In genomic region chr10:14879801-14880193, GRCh38 we compare ENCODE assay signal across 8 cellular contexts. TPM values are rescaled to one million over a fixed set of nuclear protein-coding genes. Genes with fewer than 3 reads are reported as not detected.
DNase-seq lines count a peak whose midpoint lies in the region; ATAC-seq, FAIRE-seq and TF ChIP-seq lines count a peak whose summit lies in the region.

No MANE protein-coding gene starts in this region.

- TF ChIP-seq EP300 in K562 (IDR thresholded peaks at IDR 0.05; ENCODE audit: low read length): no peak

- no peak overlapping the region for H2AK5ac ChIP-seq in mesendoderm (ENCODE audit: low read length)

- H3K4me1 ChIP-seq in right atrium auricular region (peaks cover 0 to 34% of the 10 kb centered on the region in 2 donors), K562 (replicated peaks in 1 of 2; ENCODE audit: control insufficient read depth in 2 of 2, insufficient read depth in 2 of 2, low read length in 2 of 2) (peaks cover 12 to 15% of the 10 kb centered on the region in 2 experiments), mesendoderm (ENCODE audit: control insufficient read depth, low read depth, low read length) (no peaks in the 10 kb centered on the region), aorta (ENCODE audit: control insufficient read depth in 1 of 2, insufficient read depth in 2 of 2, low read length in 2 of 2) (no peaks in the 10 kb centered on the region)

- no peak overlapping the region for H3K4ac ChIP-seq in mesendoderm (ENCODE audit: low read depth, low read length)

- no peak for DNase-seq in right atrium auricular region (ENCODE audit: low spot score)
- no peak for DNase-seq in left cardiac atrium
- no peak for DNase-seq in K562 (ENCODE audit: extremely low read depth in 1 of 4, low spot score in 3 of 4)
- no peak for DNase-seq in mesendoderm
- DNase-seq in aorta: no peak
- no peak for DNase-seq in SIG-M5 (lab: John Stamatoyannopoulos, UW)
- no peak for DNase-seq in D721Med (ENCODE audit: insufficient read length, low spot score)
- DNase-seq in UCSD-AML1 (lab: John Stamatoyannopoulos, UW; ENCODE audit: unreplicated experiment): no peak

- H3K9ac ChIP-seq in K562 (ENCODE audit: insufficient read depth in 1 of 2, low read depth in 2 of 2, low read length in 2 of 2): peak overlapping the region; percentile 78 to 95
- peak overlapping the region; percentile 92 for H3K9ac ChIP-seq in mesendoderm (ENCODE audit: low read length)

- H4K20me1 ChIP-seq in K562 (replicated peaks; ENCODE audit: control insufficient read depth, insufficient read depth, low read length): peaks cover 15% of the 10 kb centered on the region

- FAIRE-seq in K562 (lab: Jason Lieb, UNC) (no peak), D721Med (lab: Jason Lieb, UNC) (no peak)

- TF ChIP-seq CTCF in right atrium auricular region (IDR thresholded peaks at IDR 0.05) (no peak), K562 (IDR thresholded peaks at IDR 0.05 in 2 of 3, conservative IDR thresholded peaks at IDR 0.05 in 1 of 3; ENCODE audit: insufficient read depth in 2 of 3, low read depth in 1 of 3, low read length in 3 of 3) (no peak), D721Med (IDR thresholded peaks at IDR 0.05; ENCODE audit: insufficient read depth, missing control alignments) (no peak)

- POLR2A ChIA-PET in K562 (lab: Yijun Ruan, JAX): interaction anchor here (0.9 to 2.5 kb wide), 3 partner anchors 10 to 218 kb away, joined by 3 to 14 read pairs (median 3); partner anchors contain the start of gene DCLRE1C

- no peak for TF ChIP-seq RAD21 in K562 (CRISPR knock-in tag; conservative IDR thresholded peaks at IDR 0.05 in 1 of 2, IDR thresholded peaks at IDR 0.05 in 1 of 2)

- H2AFZ ChIP-seq in K562 (ENCODE audit: low read depth, low read length): no peak overlapping the region

- CTCF ChIA-PET in K562 (lab: Yijun Ruan, JAX; ENCODE audit: low intra/inter-chr PET ratio): no interaction called here

- no peaks in the 10 kb centered on the region for H3K9me1 ChIP-seq in K562 (ENCODE audit: control insufficient read depth, insufficient read depth, low read length)

- H3K27me3 ChIP-seq in right atrium auricular region (no peaks in the 10 kb centered on the region), K562 (ENCODE audit: control insufficient read depth in 2 of 2, insufficient read depth in 2 of 2, low read length in 2 of 2) (no peaks in the 10 kb centered on the region), mesendoderm (ENCODE audit: insufficient read depth, low read length, poor library complexity) (no peaks in the 10 kb centered on the region), aorta (ENCODE audit: control insufficient read depth in 1 of 2, insufficient read depth in 2 of 2, low read length in 1 of 2) (no peaks in the 10 kb centered on the region)

- ATAC-seq in left cardiac atrium (no peak), K562 (no peak), aorta (ENCODE audit: low FRiP score) (no peak)

- BruUV-seq in K562 (replicated peaks; lab: Mats Ljungman, UMichigan): no TSS peak

- peaks cover 8% of the 10 kb centered on the region for H3K79me1 ChIP-seq in mesendoderm (ENCODE audit: low read length)

- H3K36me3 ChIP-seq in right atrium auricular region (no peaks in the 10 kb centered on the region), K562 (ENCODE audit: control insufficient read depth, insufficient read depth, low read length) (peaks cover 33% of the 10 kb centered on the region; the same call in 2 of the 3 replicates), mesendoderm (ENCODE audit: control insufficient read depth, insufficient read depth, low read length) (no peaks in the 10 kb centered on the region), aorta (ENCODE audit: control insufficient read depth in 1 of 2, insufficient read depth in 2 of 2, low read length in 1 of 2) (no peaks in the 10 kb centered on the region)

- no peak for TF ChIP-seq POLR2A in K562 (conservative IDR thresholded peaks at IDR 0.05)

- in situ Hi-C loops in K562 (cut with MboI): no loop called here

- H3K9me3 ChIP-seq in right atrium auricular region (no peaks in the 10 kb centered on the region), K562 (replicated peaks; ENCODE audit: control insufficient read depth, insufficient read depth, low read depth, low read length) (no peaks in the 10 kb centered on the region), aorta (ENCODE audit: control insufficient read depth, low read length) (no peaks in the 10 kb centered on the region)

- WGBS in K562 (ENCODE audit: insufficient coverage, low coverage, missing lambda C conversion rate): 1% methylated on average over 7 of the region's 7 CpGs
- WGBS in mesendoderm (ENCODE audit: extremely low coverage, insufficient coverage, low lambda C conversion rate): no CpG with 5 or more reads among the region's 7 CpGs
- 2 to 3% methylated on average over 7 of the region's 7 CpGs for WGBS in aorta, 2 donors

- intact Hi-C loops in left cardiac atrium (cut with DNase I): loop anchor here in 1 of 2 donors (5.0 to 10.0 kb wide), 2 partner anchors 75 to 277 kb away; partner anchors contain the start of genes DCLRE1C and MEIG1
- intact Hi-C loops in K562 (cut with micrococcal nuclease): loop anchor here (5.0 kb wide), 2 partner anchors 42 to 73 kb away; partner anchors contain the start of genes CDNF, DCLRE1C, HSPA14 and MSANTD7
- intact Hi-C loops in aorta (cut with DNase I): loop anchor here in 1 of 2 donors (10.0 kb wide), 1 partner anchor 215 kb away; the partner anchor contains the start of gene RPP38

- no peak overlapping the region for H2BK15ac ChIP-seq in mesendoderm (replicated peaks; ENCODE audit: low read depth)

- H2BK5ac ChIP-seq in mesendoderm (ENCODE audit: low read length): no peak overlapping the region

- no peak overlapping the region for H4K8ac ChIP-seq in mesendoderm (ENCODE audit: low read depth, low read length)

- H3K4me3 ChIP-seq in right atrium auricular region: peak overlapping the region; percentile 93 to 99
- H3K4me3 ChIP-seq in K562: peak overlapping the region; percentile 96
- peak overlapping the region; percentile 89 for H3K4me3 ChIP-seq in mesendoderm (ENCODE audit: low read length)
- peak overlapping the region; percentile 81 to 98 for H3K4me3 ChIP-seq in aorta (ENCODE audit: low read length in 2 of 2)

- no peak overlapping the region for H3K23ac ChIP-seq in mesendoderm (ENCODE audit: low read length)

- H4K5ac ChIP-seq in mesendoderm (ENCODE audit: low read length): no peak overlapping the region

- peaks cover 81% of the 10 kb centered on the region for H3K79me2 ChIP-seq in K562 (ENCODE audit: control insufficient read depth, insufficient read depth, low read length)
- peaks cover 44% of the 10 kb centered on the region for H3K79me2 ChIP-seq in mesendoderm (ENCODE audit: control insufficient read depth, insufficient read depth, low read length)

- H2BK120ac ChIP-seq in mesendoderm (ENCODE audit: low read depth, low read length): no peak overlapping the region

- H3K4me2 ChIP-seq in K562 (ENCODE audit: insufficient read depth, low read length) (peak overlapping the region; percentile 78), mesendoderm (ENCODE audit: low read length) (peak overlapping the region; percentile 55)

- H3K18ac ChIP-seq in mesendoderm (ENCODE audit: low read length): no peak overlapping the region

- peak overlapping the region in 1 of 2 donors; percentile 4 for H3K27ac ChIP-seq in right atrium auricular region
- H3K27ac ChIP-seq in K562 (ENCODE audit: extremely low read depth, low read depth, low read length): peak overlapping the region; percentile 85
- H3K27ac ChIP-seq in mesendoderm (ENCODE audit: low read depth, low read length): no peak overlapping the region
- no peak overlapping the region for H3K27ac ChIP-seq in aorta (ENCODE audit: low read depth in 1 of 2, low read length in 2 of 2)

- peak overlapping the region; percentile 93 for H3K56ac ChIP-seq in mesendoderm (ENCODE audit: low read length)

RNA-seq across cellular contexts. Expression of gene SUV39H2, which starts 1.1 kb away (rescaled TPM):
- total RNA-seq in right atrium auricular region: 1 to 10 TPM; 1.9 to 3.0 TPM
- total RNA-seq in left cardiac atrium: 1 to 10 TPM; 6.4 to 7.6 TPM
- total RNA-seq in K562 (2011; cell fraction: chromatin; rRNA removed; ENCODE audit: low replicate concordance): 16.3 and 60.2 TPM in 2 replicates
- total RNA-seq in K562 (2011; cell fraction: nucleolus; rRNA removed): 9.0 and 13.4 TPM in 2 replicates
- total RNA-seq in K562 (2011; cell fraction: nucleoplasm; rRNA removed): 27.8 and 58.1 TPM in 2 replicates
- total RNA-seq in K562 (2014; rRNA removed): 26.4 and 28.1 TPM in 2 replicates
- total RNA-seq in K562 (2014; rRNA removed; fragmentation: Illumina TruSeq; extraction: Trizol): 49.6 and 53.5 TPM in 2 replicates
- 37.5 and 41.3 TPM in 2 replicates for total RNA-seq in K562 (2015; rRNA removed; fragmentation: Illumina TruSeq; extraction: Trizol)
- total RNA-seq in K562 (2021): 32.6 and 36.6 TPM in 2 replicates
- 28.3 and 40.6 TPM in 2 replicates for polyA plus RNA-seq in K562 (2011; rRNA removed)
- polyA plus RNA-seq in K562 (2011; cell fraction: cytosol; rRNA removed): 9.8 and 14.4 TPM in 2 replicates
- 9.0 and 12.6 TPM in 2 replicates for polyA plus RNA-seq in K562 (2011; cell fraction: nucleus; rRNA removed)
- 25.8 and 41.8 TPM in 2 replicates for polyA plus RNA-seq in K562 (2012)
- 38.4 and 54.3 TPM in 2 replicates for polyA plus RNA-seq in K562 (2014; fragmentation: Illumina TruSeq; extraction: Trizol)
- 10 to 100 TPM; 41.7 to 45.7 TPM for polyA plus RNA-seq in K562 (2014; fragmentation: Nextera tagmentation; extraction: Ambion mirVana)
- 24.1 and 27.0 TPM in 2 replicates for polyA plus RNA-seq in K562 (2014; rRNA removed)
- 54.9 and 57.6 TPM in 2 replicates for polyA minus RNA-seq in K562 (2011; rRNA and poly(A)+ RNA removed)
- 14.4 and 22.8 TPM in 2 replicates for polyA minus RNA-seq in K562 (2011; cell fraction: cytosol; rRNA and poly(A)+ RNA removed)
- polyA minus RNA-seq in K562 (2011; cell fraction: nucleus; rRNA and poly(A)+ RNA removed): 18.8 and 29.1 TPM in 2 replicates
- 70.7 TPM for polyA plus RNA-seq in mesendoderm (2013, experiment 1 of 2)
- polyA plus RNA-seq in mesendoderm (2013, experiment 2 of 2): 74.8 TPM
- 1 to 10 TPM; 5.2 to 8.0 TPM for total RNA-seq in aorta
- polyA plus RNA-seq in aorta: 1 to 10 TPM; 1.1 to 3.0 TPM

RNA-seq across cellular contexts. Expression of gene HSPA14, which starts 41.7 kb away (rescaled TPM):
- total RNA-seq in right atrium auricular region (1 to 10 TPM; 6.1 to 9.7 TPM), left cardiac atrium (10 to 100 TPM in 1 of 2 donors, 1 to 10 TPM in 1; 7.0 to 10.5 TPM), K562 (2014; rRNA removed) (38.9 and 47.9 TPM in 2 replicates), K562 (2014; rRNA removed; fragmentation: Illumina TruSeq; extraction: Trizol) (65.1 and 77.7 TPM in 2 replicates), K562 (2015; rRNA removed; fragmentation: Illumina TruSeq; extraction: Trizol) (57.5 and 63.2 TPM in 2 replicates), K562 (2021) (41.9 and 46.2 TPM in 2 replicates), aorta (10 to 100 TPM; 11.5 TPM)
- 10.9 and 32.7 TPM in 2 replicates for total RNA-seq in K562 (2011; cell fraction: chromatin; rRNA removed; ENCODE audit: low replicate concordance)
- 6.5 and 8.0 TPM in 2 replicates for total RNA-seq in K562 (2011; cell fraction: nucleolus; rRNA removed)
- 16.4 and 26.8 TPM in 2 replicates for total RNA-seq in K562 (2011; cell fraction: nucleoplasm; rRNA removed)
- polyA plus RNA-seq in K562 (2011; rRNA removed) (52.3 and 71.5 TPM in 2 replicates), K562 (2014; fragmentation: Illumina TruSeq; extraction: Trizol) (47.0 and 51.9 TPM in 2 replicates), K562 (2014; fragmentation: Nextera tagmentation; extraction: Ambion mirVana) (10 to 100 TPM; 70.1 to 75.0 TPM), K562 (2014; rRNA removed) (54.1 and 56.5 TPM in 2 replicates), aorta (10 to 100 TPM in 1 of 2 donors, 1 to 10 TPM in 1; 7.3 to 11.7 TPM)
- 12.0 and 24.9 TPM in 2 replicates for polyA plus RNA-seq in K562 (2011; cell fraction: cytosol; rRNA removed)
- 16.6 and 28.1 TPM in 2 replicates for polyA plus RNA-seq in K562 (2011; cell fraction: nucleus; rRNA removed)
- 25.4 and 33.0 TPM in 2 replicates for polyA plus RNA-seq in K562 (2012)
- polyA minus RNA-seq in K562 (2011; rRNA and poly(A)+ RNA removed): 38.8 and 40.3 TPM in 2 replicates
- polyA minus RNA-seq in K562 (2011; cell fraction: cytosol; rRNA and poly(A)+ RNA removed): 8.4 and 15.2 TPM in 2 replicates
- 9.8 and 19.3 TPM in 2 replicates for polyA minus RNA-seq in K562 (2011; cell fraction: nucleus; rRNA and poly(A)+ RNA removed)
- 29.7 TPM for polyA plus RNA-seq in mesendoderm (2013, experiment 1 of 2)
- polyA plus RNA-seq in mesendoderm (2013, experiment 2 of 2): 31.1 TPM

RNA-seq across cellular contexts. Expression of gene MSANTD7, which starts 41.7 kb away (rescaled TPM):
- total RNA-seq in right atrium auricular region: 1 to 10 TPM; 4.3 to 5.9 TPM
- total RNA-seq in left cardiac atrium: 1 to 10 TPM; 5.4 to 6.3 TPM
- 19.1 and 30.9 TPM in 2 replicates for total RNA-seq in K562 (2011; cell fraction: chromatin; rRNA removed; ENCODE audit: low replicate concordance)
- 16.7 and 18.6 TPM in 2 replicates for total RNA-seq in K562 (2011; cell fraction: nucleolus; rRNA removed)
- 22.8 and 36.6 TPM in 2 replicates for total RNA-seq in K562 (2011; cell fraction: nucleoplasm; rRNA removed)
- 25.0 and 26.9 TPM in 2 replicates for total RNA-seq in K562 (2014; rRNA removed)
- total RNA-seq in K562 (2014; rRNA removed; fragmentation: Illumina TruSeq; extraction: Trizol): 23.6 and 24.5 TPM in 2 replicates
- 26.6 and 27.3 TPM in 2 replicates for total RNA-seq in K562 (2015; rRNA removed; fragmentation: Illumina TruSeq; extraction: Trizol)
- 26.4 and 27.2 TPM in 2 replicates for total RNA-seq in K562 (2021)
- 14.6 and 18.9 TPM in 2 replicates for polyA plus RNA-seq in K562 (2011; rRNA removed)
- polyA plus RNA-seq in K562 (2011; cell fraction: cytosol; rRNA removed): 9.0 and 9.9 TPM in 2 replicates
- 12.3 and 17.3 TPM in 2 replicates for polyA plus RNA-seq in K562 (2011; cell fraction: nucleus; rRNA removed)
- polyA plus RNA-seq in K562 (2012): 11.3 and 18.0 TPM in 2 replicates
- polyA plus RNA-seq in K562 (2014; fragmentation: Illumina TruSeq; extraction: Trizol): 24.3 and 24.7 TPM in 2 replicates
- 1 to 10 TPM; 5.2 to 7.1 TPM for polyA plus RNA-seq in K562 (2014; fragmentation: Nextera tagmentation; extraction: Ambion mirVana)
- polyA plus RNA-seq in K562 (2014; rRNA removed): 16.2 and 18.8 TPM in 2 replicates
- polyA minus RNA-seq in K562 (2011; rRNA and poly(A)+ RNA removed): 35.3 and 37.1 TPM in 2 replicates
- 17.9 and 24.7 TPM in 2 replicates for polyA minus RNA-seq in K562 (2011; cell fraction: cytosol; rRNA and poly(A)+ RNA removed)
- 24.0 and 40.5 TPM in 2 replicates for polyA minus RNA-seq in K562 (2011; cell fraction: nucleus; rRNA and poly(A)+ RNA removed)
- polyA plus RNA-seq in mesendoderm (2013, experiment 1 of 2): 15.8 TPM
- 15.5 TPM for polyA plus RNA-seq in mesendoderm (2013, experiment 2 of 2)
- 1 to 10 TPM; 7.0 to 8.2 TPM for total RNA-seq in aorta
- 1 to 10 TPM; 2.6 to 4.1 TPM for polyA plus RNA-seq in aorta

RNA-seq across cellular contexts. Expression of gene CDNF, which starts 42.0 kb away (rescaled TPM):
- 1 to 10 TPM; 1.1 to 3.3 TPM for total RNA-seq in right atrium auricular region
- total RNA-seq in left cardiac atrium: 1 to 10 TPM; 1.3 to 1.6 TPM
- total RNA-seq in K562 (2011; cell fraction: chromatin; rRNA removed; ENCODE audit: low replicate concordance): 0.37 and 0.83 TPM in 2 replicates
- total RNA-seq in K562 (2011; cell fraction: nucleolus; rRNA removed): 0.83 and 2.2 TPM in 2 replicates
- 0.53 and 0.73 TPM in 2 replicates for total RNA-seq in K562 (2011; cell fraction: nucleoplasm; rRNA removed)
- total RNA-seq in K562 (2014; rRNA removed): 0.64 TPM in 1 of 2 replicates, not detected in the other
- total RNA-seq in K562 (2014; rRNA removed; fragmentation: Illumina TruSeq; extraction: Trizol): 0.29 and 0.61 TPM in 2 replicates
- total RNA-seq in K562 (2015; rRNA removed; fragmentation: Illumina TruSeq; extraction: Trizol): 0.33 and 0.60 TPM in 2 replicates
- 0.85 and 1.00 TPM in 2 replicates for total RNA-seq in K562 (2021)
- 0.93 and 1.6 TPM in 2 replicates for polyA plus RNA-seq in K562 (2011; rRNA removed)
- 0.13 and 1.2 TPM in 2 replicates for polyA plus RNA-seq in K562 (2011; cell fraction: cytosol; rRNA removed)
- polyA plus RNA-seq in K562 (2011; cell fraction: nucleus; rRNA removed): 0.54 and 0.65 TPM in 2 replicates
- 0.64 and 2.2 TPM in 2 replicates for polyA plus RNA-seq in K562 (2012)
- polyA plus RNA-seq in K562 (2014; fragmentation: Illumina TruSeq; extraction: Trizol): 0.61 and 0.96 TPM in 2 replicates
- polyA plus RNA-seq in K562 (2014; fragmentation: Nextera tagmentation; extraction: Ambion mirVana): under 1 TPM; 0.18 to 0.37 TPM
- polyA plus RNA-seq in K562 (2014; rRNA removed): 1.1 and 1.6 TPM in 2 replicates
- 0.42 and 1.9 TPM in 2 replicates for polyA minus RNA-seq in K562 (2011; rRNA and poly(A)+ RNA removed)
- not detected in 2 replicates for polyA minus RNA-seq in K562 (2011; cell fraction: cytosol; rRNA and poly(A)+ RNA removed)
- polyA minus RNA-seq in K562 (2011; cell fraction: nucleus; rRNA and poly(A)+ RNA removed): 0.40 and 1.4 TPM in 2 replicates
- 1.00 TPM for polyA plus RNA-seq in mesendoderm (2013, experiment 1 of 2)
- polyA plus RNA-seq in mesendoderm (2013, experiment 2 of 2): 1.0 TPM
- total RNA-seq in aorta: 1 to 10 TPM; 1.9 TPM
- polyA plus RNA-seq in aorta: 1 to 10 TPM in 1 of 2 donors, not detected in 1; 1.3 TPM
